Comparison of ENCODE assay signal across 8 cellular contexts in the genomic region with DNA sequence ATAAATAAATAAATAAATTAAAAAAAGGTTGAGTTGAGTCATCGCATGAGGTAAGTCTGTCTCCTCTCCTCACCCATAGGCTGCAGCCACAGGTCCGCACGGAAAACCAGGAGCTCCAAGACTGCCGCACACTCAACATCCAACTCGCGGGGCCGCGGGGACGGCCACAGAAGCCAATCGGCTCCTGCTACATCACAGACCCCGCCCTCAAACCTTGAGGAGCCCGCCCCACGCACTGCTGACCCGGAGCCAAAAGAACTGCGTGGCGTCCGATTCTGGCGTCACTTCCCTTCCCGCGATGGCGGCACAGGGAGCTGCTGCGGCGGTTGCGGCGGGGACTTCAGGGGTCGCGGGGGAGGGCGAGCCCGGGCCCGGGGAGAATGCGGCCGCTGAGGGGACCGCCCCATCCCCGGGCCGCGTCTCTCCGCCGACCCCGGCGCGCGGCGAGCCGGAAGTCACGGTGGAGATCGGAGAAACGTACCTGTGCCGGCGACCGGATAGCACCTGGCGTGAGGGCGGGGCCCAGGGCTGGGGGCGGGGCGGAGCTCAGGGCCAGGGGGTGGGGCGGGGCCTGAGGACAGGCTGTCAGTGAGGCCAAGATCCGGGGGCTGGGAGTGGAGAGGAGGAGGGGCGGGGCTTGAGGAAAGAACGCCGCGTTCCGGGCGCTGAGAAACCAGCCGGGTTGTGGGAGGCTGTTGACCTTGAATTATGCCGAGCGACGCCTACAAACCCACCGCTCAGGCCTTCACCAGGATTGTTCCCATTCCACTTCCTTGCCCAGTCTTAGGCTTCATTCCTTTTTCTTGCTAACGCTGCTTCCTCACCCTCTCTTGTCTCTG. TPM values are rescaled to one million over a fixed set of nuclear protein-coding genes. Genes with fewer than 3 reads are reported as not detected.
DNase-seq lines count a peak whose midpoint lies in the region; ATAC-seq and TF ChIP-seq lines count a peak whose summit lies in the region.

A gene (plus strand): TSS at position 281 of the 839 bp plus-strand sequence. CDS start 18 bp downstream, at position 299.

- peak; percentile 94 for TF ChIP-seq POLR2A in GM19193 (IDR thresholded peaks at IDR 0.05; ENCODE audit: extremely low read depth, insufficient read depth, insufficient read length)

- peak within 1 kb of the TSS; percentile 98 for H3K27ac Mint-ChIP-seq in chondrocyte (ENCODE audit: unreplicated experiment)

- TF ChIP-seq CTCF in chondrocyte (IDR thresholded peaks at IDR 0.05), result peak; percentile 14

- H3K4me3 Mint-ChIP-seq in chondrocyte (ENCODE audit: unreplicated experiment), result peak within 1 kb of the TSS; percentile 94

- ATAC-seq in HG03439 (IDR thresholded peaks at IDR 0.05; ENCODE audit: unreplicated experiment), result peak; percentile 90

- H3K36me3 Mint-ChIP-seq in chondrocyte (ENCODE audit: low read depth), result peaks cover 10% of the 10 kb centered on the region

- peaks cover 13% of the 10 kb centered on the region for H3K4me1 Mint-ChIP-seq in chondrocyte (ENCODE audit: low read depth)

- H3K9me3 Mint-ChIP-seq in chondrocyte (ENCODE audit: low read depth), result no peaks in the 10 kb centered on the region

- no peaks in the 10 kb centered on the region for H3K27me3 Mint-ChIP-seq in chondrocyte (ENCODE audit: low read depth)

- DNase-seq in AML-193 (lab: John Stamatoyannopoulos, UW) (peak; percentile 95 to 97), NCI-H510A treated with DMSO at 0.1 percent for 48 hours (lab: John Stamatoyannopoulos, UW) (peak; percentile 98), chondrocyte (ENCODE audit: low spot score) (peak; percentile 99), kidney glomerular epithelial cell (lab: John Stamatoyannopoulos, UW) (peak; percentile 96)
- DNase-seq in activated CD4-positive, alpha-beta T cell treated with anti-CD3 and anti-CD28 coated beads for 24 hours (ENCODE audit: low read depth in 2 of 2), result peak; percentile 95 to 96
- peak; percentile 90 for DNase-seq in stimulated activated CD4-positive, alpha-beta T cell treated with anti-CD3 and anti-CD28 coated beads, Interleukin-1b, Interleukin-23, amount 100 ng/mL, for 1 hour (ENCODE audit: low read depth in 2 of 2)

RNA-seq across cellular contexts. Expression of the gene that starts here (rescaled TPM):
- 28.3 to 43.2 TPM (median 34.7 TPM) in 3 replicates for total RNA-seq in chondrocyte

Comparison
In these comparisons a context has a peak if more than half of its experiments do, and no peak if none do; other contexts are left out.
1. Peak in every context shown above with its lines: DNase-seq and ATAC-seq.